11 cellular contexts compared by ENCODE assay signal in genomic region chr13:93640452-93640851, GRCh38.
"Had no signal": no experiment of that assay in that cellular context is flagged by ENCODE, and none has a peak within 500 bp of the region (broad histone marks: within the 10 kb centered on the region; RNA-seq: fewer than 3 reads in every experiment).

No MANE protein-coding gene starts in this region.

- FAIRE-seq: H1, H54 had no signal

- H3K4me1 ChIP-seq: HAP-1 had no signal

- H3K27ac ChIP-seq: GM23248 had no signal

- H3K9ac ChIP-seq: GM23248 had no signal

- H3K36me3 ChIP-seq: HAP-1 had no signal

- H2AFZ ChIP-seq: GM23248, GM23338 had no signal

- H3K4me2 ChIP-seq: GM23338 had no signal

- ATAC-seq: GM23338, HCT116 had no signal

- H3K9me3 ChIP-seq: HAP-1 had no signal

- H3K4me3 ChIP-seq: GM23248, GM23338, HAP-1 had no signal

- DNase-seq: GM23248, GOT3, H7, H9, HCEC 1CT, HFFc6 had no signal
